In the genomic region with DNA sequence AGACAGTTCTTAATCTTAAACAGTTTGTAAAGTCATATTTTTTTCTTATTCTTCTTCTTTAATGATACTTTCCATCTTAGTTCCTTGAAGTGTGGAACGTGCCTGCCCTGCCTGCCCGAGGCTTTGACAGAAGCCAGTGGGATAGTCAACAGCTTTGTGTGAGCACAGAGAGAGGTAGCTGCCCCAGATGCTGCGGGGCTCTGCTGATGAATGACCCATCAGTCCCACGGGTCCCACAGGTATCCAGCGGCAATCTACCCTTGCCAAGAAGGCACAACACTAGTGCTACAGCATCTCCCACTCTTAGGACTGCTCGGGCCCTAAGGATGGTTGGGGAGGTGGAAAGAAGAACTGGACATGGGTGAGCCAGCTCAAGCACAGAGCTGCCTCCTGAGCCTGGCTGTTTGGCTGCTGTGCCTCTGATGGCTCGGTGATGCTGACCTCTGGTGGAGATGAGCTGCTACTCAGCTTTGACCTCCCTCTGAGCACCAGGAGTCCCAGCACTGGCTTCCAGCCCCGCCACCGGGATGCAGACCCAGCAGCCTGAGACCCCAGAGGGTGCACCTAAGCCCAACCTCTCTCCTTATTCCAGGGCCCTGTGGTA, we compare ENCODE assay signal across 8 cellular contexts.
DNase-seq lines count a peak whose midpoint lies in the region; ATAC-seq, FAIRE-seq and TF ChIP-seq lines count a peak whose summit lies in the region.

No MANE protein-coding gene starts in this region.

- peak; percentile 69 for TF ChIP-seq CTCF in LNCaP clone FGC (IDR thresholded peaks at IDR 0.05; ENCODE audit: control insufficient read depth, extremely low read depth, insufficient read depth)

- peak; percentile 27 for FAIRE-seq in urothelium cell line (lab: Jason Lieb, UNC)

- no peak overlapping the region for H3K4me3 ChIP-seq in LNCaP clone FGC (ENCODE audit: low read depth, low read length)

- peak; percentile 58 for ATAC-seq in GM21737 (IDR thresholded peaks at IDR 0.05; ENCODE audit: unreplicated experiment)

- DNase-seq in DMS53 (lab: John Stamatoyannopoulos, UW) (peak; percentile 55), DMS53 treated with DMSO at 0.1 percent for 48 hours (lab: John Stamatoyannopoulos, UW; ENCODE audit: unreplicated experiment) (no peak), LNCaP clone FGC (ENCODE audit: low read depth) (no peak), SKM-1 treated with dmso at 0.1 percent for 144 hours (lab: John Stamatoyannopoulos, UW; ENCODE audit: unreplicated experiment) (peak; percentile 50), epidermal melanocyte (ENCODE audit: insufficient read length, low spot score) (peak; percentile 66), midbrain (lab: John Stamatoyannopoulos, UW) (peak; percentile 40), urothelium cell line (ENCODE audit: low spot score) (peak; percentile 74)

Comparison
In these comparisons a context has a peak if more than half of its experiments do, and no peak if none do; other contexts are left out.
1. DNase-seq: peak in DMS53 (single experiment), SKM-1 treated with dmso at 0.1 percent for 144 hours (single experiment), epidermal melanocyte (single experiment), midbrain (single experiment) and urothelium cell line (single experiment); none in DMS53 treated with DMSO at 0.1 percent for 48 hours (single experiment) and LNCaP clone FGC (single experiment).